In the genomic region with DNA sequence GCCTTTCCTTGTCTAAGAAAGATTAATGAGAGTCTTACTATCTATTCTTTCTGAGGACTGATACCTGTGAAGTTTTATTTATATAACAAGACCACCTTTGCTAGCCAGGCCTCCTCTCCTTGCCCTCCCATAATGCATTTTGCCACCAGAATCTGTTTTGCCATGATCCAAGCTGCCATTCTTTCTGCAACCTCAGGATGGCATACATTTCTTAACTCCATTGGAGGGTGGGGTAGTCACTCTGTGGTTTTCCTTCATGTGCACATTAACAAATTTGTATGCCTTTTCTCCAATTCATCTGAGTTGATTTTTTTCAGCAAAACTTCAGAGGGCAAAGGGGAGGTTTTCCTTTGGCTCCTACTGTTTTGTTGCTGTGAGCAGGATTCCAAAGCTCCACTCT, we compare ENCODE assay signal across 19 cellular contexts. TPM values are rescaled to one million over a fixed set of nuclear protein-coding genes. Genes with fewer than 3 reads are reported as not detected.
A peak's percentile ranks its signal among the peaks of the same experiment; 100 is the strongest.
DNase-seq lines count a peak whose midpoint lies in the region; ATAC-seq and TF ChIP-seq lines count a peak whose summit lies in the region.
"Had no signal": no experiment of that assay in that cellular context is flagged by ENCODE, and none has a peak within 500 bp of the region (broad histone marks: within the 10 kb centered on the region; RNA-seq: fewer than 3 reads in every experiment).

No MANE protein-coding gene starts in this region.

- H3K27me3 ChIP-seq in gastrocnemius medialis = no peaks in the 10 kb centered on the region
- no peaks in the 10 kb centered on the region for H3K27me3 ChIP-seq in HAP-1 (ENCODE audit: low read depth)
- H3K27me3 ChIP-seq: spleen had no signal

- H3K9me3 ChIP-seq in gastrocnemius medialis (no peaks in the 10 kb centered on the region), HAP-1 (no peaks in the 10 kb centered on the region)

- no peaks in the 10 kb centered on the region for H3K27me3 Mint-ChIP-seq in effector memory CD8-positive, alpha-beta T cell
- no peaks in the 10 kb centered on the region for H3K27me3 Mint-ChIP-seq in activated T-cell treated with anti-CD3 and anti-CD28 coated beads, Interleukin-2, amount 50 U/mL, for 24 hours
- H3K27me3 Mint-ChIP-seq: activated CD8-positive, alpha-beta memory T cell treated with anti-CD3 and anti-CD28 coated beads, Interleukin-2, amount 10 ng/mL, durations not matched to agents 7 days and 5 days; stimulated activated naive CD8-positive, alpha-beta T cell treated with anti-CD3 and anti-CD28 coated beads, Interleukin-15, Interleukin-2, amounts not matched to agents 100 ng/mL and 50 ng/mL, for 24 hours; T-helper 17 cell had no signal

- no peaks in the 10 kb centered on the region for H3K36me3 ChIP-seq in gastrocnemius medialis
- H3K36me3 ChIP-seq in HAP-1 (replicated peaks) = no peaks in the 10 kb centered on the region

- H3K9me3 Mint-ChIP-seq in effector memory CD8-positive, alpha-beta T cell = no peaks in the 10 kb centered on the region
- H3K9me3 Mint-ChIP-seq in activated T-cell treated with anti-CD3 and anti-CD28 coated beads, Interleukin-2, amount 50 U/mL, for 24 hours = no peaks in the 10 kb centered on the region
- H3K9me3 Mint-ChIP-seq: stimulated activated naive CD8-positive, alpha-beta T cell treated with anti-CD3 and anti-CD28 coated beads, Interleukin-15, Interleukin-2, amounts not matched to agents 100 ng/mL and 50 ng/mL, for 24 hours had no signal

- DNase-seq in NCI-H82 (lab: John Stamatoyannopoulos, UW) (peak; percentile 5), NCI-H82 treated with DMSO at 0.1 percent for 48 hours (lab: John Stamatoyannopoulos, UW; ENCODE audit: unreplicated experiment) (no peak), LNCaP clone FGC (ENCODE audit: low read depth) (no peak), gastrocnemius medialis (no peak), HAP-1 (ENCODE audit: low spot score in 2 of 2) (no peak)
- no peak for DNase-seq in effector memory CD8-positive, alpha-beta T cell
- DNase-seq in activated T-cell treated with anti-CD3 and anti-CD28 coated beads, Interleukin-2, amount 50 U/mL, for 24 hours = no peak
- DNase-seq: activated CD4-positive, CD25-positive, alpha-beta regulatory T cell treated with anti-CD3 and anti-CD28 coated beads, Interleukin-2, amount 50 U/mL, for 72 hours; activated CD8-positive, alpha-beta memory T cell treated with anti-CD3 and anti-CD28 coated beads, Interleukin-2, amount 10 ng/mL, durations not matched to agents 7 days and 5 days; activated effector memory CD4-positive, alpha-beta T cell treated with anti-CD3 and anti-CD28 coated beads, Interleukin-2, amount 50 U/mL, for 16 hours; anterior cingulate cortex; Kasumi-1; NCI-H187 treated with DMSO at 0.1 percent for 48 hours; NCI-H524 treated with DMSO at 0.1 percent for 48 hours; spleen; T-helper 17 cell had no signal

- H3K4me3 ChIP-seq in LNCaP clone FGC (ENCODE audit: low read depth, low read length) (no peak overlapping the region), gastrocnemius medialis (no peak overlapping the region), HAP-1 (no peak overlapping the region)
- H3K4me3 ChIP-seq: spleen had no signal

- peaks cover 4% of the 10 kb centered on the region for H3K36me3 Mint-ChIP-seq in effector memory CD8-positive, alpha-beta T cell (ENCODE audit: insufficient read depth)
- H3K36me3 Mint-ChIP-seq in activated T-cell treated with anti-CD3 and anti-CD28 coated beads, Interleukin-2, amount 50 U/mL, for 24 hours (ENCODE audit: low read depth) = peaks cover 2% of the 10 kb centered on the region

- H3K27ac ChIP-seq in gastrocnemius medialis = peak overlapping the region; percentile 84 to 90 (median 86)
- H3K27ac ChIP-seq: epithelial cell of prostate, spleen had no signal

- no peak overlapping the region for H3K4me3 Mint-ChIP-seq in effector memory CD8-positive, alpha-beta T cell
- no peak overlapping the region for H3K4me3 Mint-ChIP-seq in activated T-cell treated with anti-CD3 and anti-CD28 coated beads, Interleukin-2, amount 50 U/mL, for 24 hours
- H3K4me3 Mint-ChIP-seq: activated CD8-positive, alpha-beta memory T cell treated with anti-CD3 and anti-CD28 coated beads, Interleukin-2, amount 10 ng/mL, durations not matched to agents 7 days and 5 days; stimulated activated naive CD8-positive, alpha-beta T cell treated with anti-CD3 and anti-CD28 coated beads, Interleukin-15, Interleukin-2, amounts not matched to agents 100 ng/mL and 50 ng/mL, for 24 hours; T-helper 17 cell had no signal

- TF ChIP-seq POLR2A in gastrocnemius medialis (IDR thresholded peaks at IDR 0.05) = no peak

- 0 out of 2 replicates have a peak, but pooled peaks have one; percentile 11 for TF ChIP-seq CTCF in LNCaP clone FGC (IDR thresholded peaks at IDR 0.05; ENCODE audit: control insufficient read depth, extremely low read depth, insufficient read depth)
- TF ChIP-seq CTCF in gastrocnemius medialis (IDR thresholded peaks at IDR 0.05 in 4 of 5, conservative IDR thresholded peaks at IDR 0.05 in 1 of 5) = peak in 4 of 5 experiments; percentile 26 to 45 (median 36)

- in situ Hi-C loops in gastrocnemius medialis (cut with MboI; ENCODE audit: low sequenced_read_pairs in 4 of 4) (no loop called here), HAP-1 (cut with MboI; ENCODE audit: low sequenced_read_pairs) (no loop called here)

- peaks cover 10 to 30% of the 10 kb centered on the region in 2 donors for H3K4me1 Mint-ChIP-seq in effector memory CD8-positive, alpha-beta T cell (ENCODE audit: low read depth in 2 of 2)
- H3K4me1 Mint-ChIP-seq in activated T-cell treated with anti-CD3 and anti-CD28 coated beads, Interleukin-2, amount 50 U/mL, for 24 hours (ENCODE audit: low read depth) = peaks cover 25% of the 10 kb centered on the region
- H3K4me1 Mint-ChIP-seq: activated CD8-positive, alpha-beta memory T cell treated with anti-CD3 and anti-CD28 coated beads, Interleukin-2, amount 10 ng/mL, durations not matched to agents 7 days and 5 days had no signal

- intact Hi-C loops in gastrocnemius medialis (cut with DNase I; ENCODE audit: low total_unique reads) = no loop called here

- H3K27ac Mint-ChIP-seq in effector memory CD8-positive, alpha-beta T cell = peak overlapping the region; percentile 71 to 78
- no peak overlapping the region for H3K27ac Mint-ChIP-seq in activated T-cell treated with anti-CD3 and anti-CD28 coated beads, Interleukin-2, amount 50 U/mL, for 24 hours
- H3K27ac Mint-ChIP-seq: activated CD8-positive, alpha-beta memory T cell treated with anti-CD3 and anti-CD28 coated beads, Interleukin-2, amount 10 ng/mL, durations not matched to agents 7 days and 5 days; stimulated activated naive CD8-positive, alpha-beta T cell treated with anti-CD3 and anti-CD28 coated beads, Interleukin-15, Interleukin-2, amounts not matched to agents 100 ng/mL and 50 ng/mL, for 24 hours; T-helper 17 cell had no signal

- no peak for ATAC-seq in effector memory CD8-positive, alpha-beta T cell (replicated peaks)
- ATAC-seq in gastrocnemius medialis (peak; percentile 56), GM19035 (IDR thresholded peaks at IDR 0.05; ENCODE audit: unreplicated experiment) (no peak)
- ATAC-seq: activated CD8-positive, alpha-beta memory T cell treated with anti-CD3 and anti-CD28 coated beads, Interleukin-2, amount 10 ng/mL, durations not matched to agents 7 days and 5 days; T-helper 17 cell had no signal

- H3K4me1 ChIP-seq in gastrocnemius medialis (peaks cover 47 to 52% of the 10 kb centered on the region in 2 donors), HAP-1 (no peaks in the 10 kb centered on the region)
- H3K4me1 ChIP-seq: spleen had no signal

RNA-seq across cellular contexts. Expression of gene ENPP4, which starts 26.4 kb away (rescaled TPM):
- total RNA-seq in gastrocnemius medialis = 10 to 100 TPM; 25.1 to 41.8 (median 33.1) TPM

Comparison
In these comparisons a context has a peak if more than half of its experiments do, and no peak if none do; other contexts are left out.
1. ATAC-seq: peak in gastrocnemius medialis (2 of 2); none in effector memory CD8-positive, alpha-beta T cell (single experiment) and GM19035 (single experiment).